In the genomic region with DNA sequence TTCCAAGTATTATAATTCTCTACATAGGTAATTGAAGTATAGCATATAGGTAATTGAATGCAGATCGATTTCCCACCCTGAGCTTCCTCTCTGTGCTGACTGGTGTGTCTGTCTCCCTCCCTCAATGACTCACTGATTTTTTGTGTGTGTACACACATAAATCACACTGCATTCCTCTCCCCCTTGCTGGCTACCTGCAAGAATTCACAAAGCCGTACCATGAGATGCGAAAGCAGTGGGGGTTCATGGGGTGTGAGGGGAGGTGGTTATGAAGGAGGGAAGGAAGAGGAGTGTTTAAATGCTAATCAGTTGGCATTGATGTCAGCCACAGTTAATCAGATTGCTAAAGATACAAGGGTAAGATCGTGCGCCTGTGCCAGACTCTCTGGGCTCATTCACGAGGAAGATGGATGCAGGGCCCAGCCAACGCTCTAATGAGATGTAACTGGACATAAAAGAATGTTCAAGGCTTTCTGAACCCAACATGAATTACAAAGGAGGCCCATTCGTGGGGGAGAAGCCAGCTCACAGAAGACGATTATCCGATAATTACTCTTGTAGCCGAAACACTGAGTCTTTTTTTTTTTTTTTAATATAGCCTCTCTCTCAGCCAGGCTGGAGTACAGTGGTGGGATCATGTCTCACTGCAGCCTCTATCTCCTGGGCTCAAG, we compare ENCODE assay signal across 24 cellular contexts.
DNase-seq lines count a peak whose midpoint lies in the region; ATAC-seq, FAIRE-seq and TF ChIP-seq lines count a peak whose summit lies in the region.
"Had no signal": no experiment of that assay in that cellular context is flagged by ENCODE, and none has a peak within 500 bp of the region (broad histone marks: within the 10 kb centered on the region; RNA-seq: fewer than 3 reads in every experiment).

No MANE protein-coding gene starts in this region.

- DNase-seq in H7 (peak; percentile 52), WERI-Rb-1 (peak; percentile 16), kidney tubule cell (ENCODE audit: low spot score) (peak; percentile 1), urothelium cell line (ENCODE audit: low spot score) (peak; percentile 70), Karpas-422 (no peak), kidney glomerular epithelial cell (lab: John Stamatoyannopoulos, UW) (no peak)
- DNase-seq in activated CD4-positive, alpha-beta T cell treated with anti-CD3 and anti-CD28 coated beads for 36 hours = no peak
- DNase-seq: ACHN, DMS79 treated with DMSO at 0.1 percent for 48 hours, GM23248, Kasumi-1, MG63, NCI-H1048, NCI-H146, NCI-H2029 treated with DMSO at 0.1 percent for 48 hours, NCI-H2171, NCI-H510A, PC-3, RPMI8226, SHP77 treated with DMSO at 0.1 percent for 48 hours had no signal

- H3K4me1 ChIP-seq in Karpas-422 (ENCODE audit: low read length) = peaks cover 8% of the 10 kb centered on the region; the same call in 1 of the 2 replicates

- H3K4me3 ChIP-seq in H7 (ENCODE audit: insufficient read depth, low read depth, low read length) = no peak overlapping the region
- H3K4me3 ChIP-seq in WERI-Rb-1 (ENCODE audit: low read depth, low read length) = no peak overlapping the region
- no peak overlapping the region for H3K4me3 ChIP-seq in Karpas-422 (ENCODE audit: low read length)
- H3K4me3 ChIP-seq: GM23248, MG63 had no signal

- no peak overlapping the region for H3K9ac ChIP-seq in Karpas-422 (ENCODE audit: low read length)
- H3K9ac ChIP-seq: GM23248 had no signal

- H3K9me3 Mint-ChIP-seq in activated CD4-positive, alpha-beta T cell treated with anti-CD3 and anti-CD28 coated beads for 36 hours (ENCODE audit: low read depth) = no peaks in the 10 kb centered on the region
- H3K9me3 Mint-ChIP-seq: IgD-negative memory B cell had no signal

- no peak overlapping the region for H3K4me2 ChIP-seq in Karpas-422 (ENCODE audit: low read depth, low read length, poor library complexity, severe bottlenecking)

- no peak overlapping the region for H3K4me3 Mint-ChIP-seq in activated CD4-positive, alpha-beta T cell treated with anti-CD3 and anti-CD28 coated beads for 36 hours
- H3K4me3 Mint-ChIP-seq: IgD-negative memory B cell had no signal

- no peak for ATAC-seq in activated CD4-positive, alpha-beta T cell treated with anti-CD3 and anti-CD28 coated beads for 36 hours
- ATAC-seq: PC-3, SK-N-SH treated with all-trans-retinoic acid at 6 μM for 48 hours had no signal

- H2AFZ ChIP-seq in Karpas-422 (ENCODE audit: low read length) = no peak overlapping the region
- H2AFZ ChIP-seq: GM23248 had no signal

- H3K4me1 Mint-ChIP-seq in activated CD4-positive, alpha-beta T cell treated with anti-CD3 and anti-CD28 coated beads for 36 hours = no peaks in the 10 kb centered on the region

- H3K27ac ChIP-seq in WERI-Rb-1 (no peak overlapping the region), Karpas-422 (ENCODE audit: low read length) (no peak overlapping the region)
- H3K27ac ChIP-seq: C4-2B, GM23248 had no signal

- CTCF ChIA-PET in activated CD4-positive, alpha-beta T cell treated with anti-CD3 and anti-CD28 coated beads for 36 hours (lab: Charles Lee) = no interaction called here

- FAIRE-seq in urothelium cell line (lab: Jason Lieb, UNC) = peak; percentile 98
- FAIRE-seq: G401.6 had no signal

- no peaks in the 10 kb centered on the region for H3K36me3 Mint-ChIP-seq in activated CD4-positive, alpha-beta T cell treated with anti-CD3 and anti-CD28 coated beads for 36 hours (ENCODE audit: low read depth)

- intact Hi-C loops in activated CD4-positive, alpha-beta T cell treated with anti-CD3 and anti-CD28 coated beads for 36 hours (cut with DNase I, micrococcal nuclease) = no loop called here

- H3K27me3 Mint-ChIP-seq in activated CD4-positive, alpha-beta T cell treated with anti-CD3 and anti-CD28 coated beads for 36 hours = peaks cover 6% of the 10 kb centered on the region

- TF ChIP-seq CTCF in WERI-Rb-1 (IDR thresholded peaks at IDR 0.05; ENCODE audit: low read depth, low read length) = no peak

- POLR2A ChIA-PET in activated CD4-positive, alpha-beta T cell treated with anti-CD3 and anti-CD28 coated beads for 36 hours (lab: Charles Lee) = no interaction called here

- H3K27me3 ChIP-seq in H7 (ENCODE audit: control insufficient read depth, insufficient read depth, low read length) (no peaks in the 10 kb centered on the region; the same call in 1 of the 2 replicates), WERI-Rb-1 (ENCODE audit: insufficient read depth, low read depth, severe bottlenecking) (no peaks in the 10 kb centered on the region), Karpas-422 (ENCODE audit: low read length) (no peaks in the 10 kb centered on the region)

- H3K36me3 ChIP-seq in H7 (replicated peaks; ENCODE audit: control insufficient read depth, insufficient read depth, low read length) = no peaks in the 10 kb centered on the region
- no peaks in the 10 kb centered on the region for H3K36me3 ChIP-seq in WERI-Rb-1
- H3K36me3 ChIP-seq in Karpas-422 (ENCODE audit: insufficient read depth, low read length) = no peaks in the 10 kb centered on the region
- H3K36me3 ChIP-seq: MG63 had no signal

- no peak overlapping the region for H3K27ac Mint-ChIP-seq in activated CD4-positive, alpha-beta T cell treated with anti-CD3 and anti-CD28 coated beads for 36 hours
- H3K27ac Mint-ChIP-seq: IgD-negative memory B cell had no signal

- H3K79me2 ChIP-seq in Karpas-422 (ENCODE audit: low read length) = no peaks in the 10 kb centered on the region

- no peaks in the 10 kb centered on the region for H3K9me3 ChIP-seq in WERI-Rb-1 (ENCODE audit: severe bottlenecking)
- no peaks in the 10 kb centered on the region for H3K9me3 ChIP-seq in Karpas-422 (ENCODE audit: low read length)
- H3K9me3 ChIP-seq: MG63 had no signal

- no peaks in the 10 kb centered on the region for H4K20me1 ChIP-seq in Karpas-422 (ENCODE audit: insufficient read depth, low read depth, low read length)

- H3K9me2 ChIP-seq in Karpas-422 (replicated peaks; ENCODE audit: insufficient read depth, low read length) = no peaks in the 10 kb centered on the region

Comparison
In these comparisons a context has a peak if more than half of its experiments do, and no peak if none do; other contexts are left out.
1. DNase-seq: peak in H7 (single experiment), WERI-Rb-1 (single experiment), kidney tubule cell (single experiment) and urothelium cell line (single experiment); none in Karpas-422 (single experiment), kidney glomerular epithelial cell (single experiment) and activated CD4-positive, alpha-beta T cell treated with anti-CD3 and anti-CD28 coated beads for 36 hours (single experiment).